In genomic region chr10:89283988-89284475, GRCh38 we compare ENCODE assay signal across 8 cellular contexts. TPM values are rescaled to one million over a fixed set of nuclear protein-coding genes. Genes with fewer than 3 reads are reported as not detected.
DNase-seq lines count a peak whose midpoint lies in the region; ATAC-seq and TF ChIP-seq lines count a peak whose summit lies in the region.

No MANE protein-coding gene starts in this region.

- peaks cover 22% of the 10 kb centered on the region for H3K4me1 ChIP-seq in fibroblast of lung (ENCODE audit: control insufficient read depth, extremely low read depth, insufficient read depth, low read length)
- peaks cover 15% of the 10 kb centered on the region for H3K4me1 ChIP-seq in neural progenitor cell

- H3K27me3 ChIP-seq in fibroblast of lung (ENCODE audit: control insufficient read depth, insufficient read depth, low read length) (no peaks in the 10 kb centered on the region), neural progenitor cell (no peaks in the 10 kb centered on the region)

- ATAC-seq in HG02973 (IDR thresholded peaks at IDR 0.05; ENCODE audit: unreplicated experiment) (no peak), HG03039 (IDR thresholded peaks at IDR 0.05; ENCODE audit: unreplicated experiment) (no peak)

- H3K4me3 Mint-ChIP-seq in neural progenitor cell, result peak overlapping the region; percentile 60

- H3F3A ChIP-seq in neural progenitor cell (ENCODE audit: low read depth), result peaks cover under 1% of the 10 kb centered on the region

- H3K9me3 ChIP-seq in fibroblast of lung (ENCODE audit: control insufficient read depth, insufficient read depth, low read depth, low read length), result no peaks in the 10 kb centered on the region
- no peaks in the 10 kb centered on the region for H3K9me3 ChIP-seq in neural progenitor cell (ENCODE audit: low read depth)

- TF ChIP-seq CTCF in fibroblast of lung (conservative IDR thresholded peaks at IDR 0.05 in 1 of 2, IDR thresholded peaks at IDR 0.05 in 1 of 2; ENCODE audit: low read depth in 1 of 2, low read length in 2 of 2) (no peak), neural progenitor cell (IDR thresholded peaks at IDR 0.05) (no peak)

- no peaks in the 10 kb centered on the region for H3K79me2 ChIP-seq in fibroblast of lung (ENCODE audit: control insufficient read depth, insufficient read depth, low read length)
- H3K79me2 ChIP-seq in neural progenitor cell (ENCODE audit: low read depth), result no peaks in the 10 kb centered on the region

- H3K27ac ChIP-seq in fibroblast of lung (ENCODE audit: insufficient read depth, low read length) (peak overlapping the region; percentile 80), neural progenitor cell (no peak overlapping the region)

- no peaks in the 10 kb centered on the region for H4K20me1 ChIP-seq in fibroblast of lung (ENCODE audit: control insufficient read depth, extremely low read depth, insufficient read depth, low read length)
- no peaks in the 10 kb centered on the region for H4K20me1 ChIP-seq in neural progenitor cell (ENCODE audit: low read depth)

- no peaks in the 10 kb centered on the region for H3K36me3 Mint-ChIP-seq in neural progenitor cell

- H3K36me3 ChIP-seq in fibroblast of lung (ENCODE audit: control insufficient read depth, insufficient read depth, low read length) (no peaks in the 10 kb centered on the region), neural progenitor cell (no peaks in the 10 kb centered on the region)

- no peaks in the 10 kb centered on the region for H3K9me3 Mint-ChIP-seq in neural progenitor cell

- DNase-seq in Ammon's horn (ENCODE audit: low spot score), result peak; percentile 75
- peak; percentile 39 for DNase-seq in NCI-H774 (lab: John Stamatoyannopoulos, UW)
- DNase-seq in fibroblast of lung (ENCODE audit: low read depth in 2 of 2), result peak; percentile 81 to 97
- DNase-seq in neural progenitor cell (ENCODE audit: low spot score), result peak; percentile 21
- DNase-seq in RKO (ENCODE audit: low spot score), result no peak
- DNase-seq in NOMO-1 treated with dmso at 0.1 percent for 144 hours (lab: John Stamatoyannopoulos, UW; ENCODE audit: unreplicated experiment), result no peak

- H3K4me2 ChIP-seq in fibroblast of lung (ENCODE audit: extremely low read depth, insufficient read depth, low read length) (peak overlapping the region; percentile 46), neural progenitor cell (peak overlapping the region; percentile 51)

- peaks cover 25% of the 10 kb centered on the region for H3K4me1 Mint-ChIP-seq in neural progenitor cell

- H3K27me3 Mint-ChIP-seq in neural progenitor cell (ENCODE audit: insufficient read depth, low read depth), result peaks cover 2% of the 10 kb centered on the region

- H3K9ac ChIP-seq in fibroblast of lung (ENCODE audit: insufficient read depth, low read length) (no peak overlapping the region), neural progenitor cell (no peak overlapping the region)

- peak overlapping the region; percentile 78 for H3K27ac Mint-ChIP-seq in neural progenitor cell

- H3K4me3 ChIP-seq in fibroblast of lung (replicated peaks in 1 of 4; ENCODE audit: control extremely low read depth in 1 of 4, insufficient read depth in 1 of 4, low read depth in 3 of 4, low read length in 4 of 4), result peak overlapping the region in 2 of 4 experiments; percentile 17 to 27
- H3K4me3 ChIP-seq in neural progenitor cell, result no peak overlapping the region

- H2AFZ ChIP-seq in fibroblast of lung (ENCODE audit: low read length), result peak overlapping the region; percentile 28
- H2AFZ ChIP-seq in neural progenitor cell (replicated peaks), result peak overlapping the region; percentile 94

RNA-seq across cellular contexts. Expression of gene IFIT2, which starts 17.8 kb away (rescaled TPM):
- 11.6 and 21.6 TPM in 2 replicates for total RNA-seq in fibroblast of lung
- 5.4 and 12.1 TPM in 2 replicates for polyA plus RNA-seq in fibroblast of lung
- polyA plus RNA-seq in fibroblast of lung (2012), result 4.4 and 11.1 TPM in 2 replicates
- polyA minus RNA-seq in fibroblast of lung (ENCODE audit: low replicate concordance), result 0.93 and 1.6 TPM in 2 replicates
- 0.06 and 0.22 TPM in 2 replicates for total RNA-seq in neural progenitor cell (ENCODE audit: low replicate concordance)

RNA-seq across cellular contexts. Expression of gene LIPA, which starts 32.5 kb away (rescaled TPM):
- total RNA-seq in fibroblast of lung (47.8 and 72.3 TPM in 2 replicates), neural progenitor cell (ENCODE audit: low replicate concordance) (15.5 and 18.9 TPM in 2 replicates)
- 80.6 and 105 TPM in 2 replicates for polyA plus RNA-seq in fibroblast of lung
- polyA plus RNA-seq in fibroblast of lung (2012), result 55.8 and 67.1 TPM in 2 replicates
- polyA minus RNA-seq in fibroblast of lung (ENCODE audit: low replicate concordance), result 16.8 and 23.1 TPM in 2 replicates

RNA-seq across cellular contexts. Expression of gene IFIT3, which starts 43.8 kb away (rescaled TPM):
- total RNA-seq in fibroblast of lung, result 23.6 and 33.5 TPM in 2 replicates
- 30.5 and 62.9 TPM in 2 replicates for polyA plus RNA-seq in fibroblast of lung
- 21.6 and 39.1 TPM in 2 replicates for polyA plus RNA-seq in fibroblast of lung (2012)
- 2.1 and 3.5 TPM in 2 replicates for polyA minus RNA-seq in fibroblast of lung (ENCODE audit: low replicate concordance)
- 0.06 TPM in 1 of 2 replicates, not detected in the other for total RNA-seq in neural progenitor cell (ENCODE audit: low replicate concordance)

Comparison
In these comparisons a context has a peak if more than half of its experiments do, and no peak if none do; other contexts are left out.
1. DNase-seq: peak in Ammon's horn (single experiment), NCI-H774 (single experiment), fibroblast of lung (2 of 2) and neural progenitor cell (single experiment); none in RKO (single experiment) and NOMO-1 treated with dmso at 0.1 percent for 144 hours (single experiment).
2. RNA of gene IFIT2, which starts 17.8 kb away (total RNA-seq): 11.6 to 21.6 TPM in fibroblast of lung; 0.06 to 0.22 TPM in neural progenitor cell; every median in the first group is over 10 times any median in the second.
3. RNA of gene IFIT3, which starts 43.8 kb away (total RNA-seq): 23.6 to 33.5 TPM in fibroblast of lung; 0.06 TPM in neural progenitor cell; every median in the first group is over 10 times any median in the second.